ENCODE assay signal across 8 cellular contexts in genomic region chr5:77129386-77129785, GRCh38. TPM values are rescaled to one million over a fixed set of nuclear protein-coding genes. Genes with fewer than 3 reads are reported as not detected.
A peak's percentile ranks its signal among the peaks of the same experiment; 100 is the strongest.
DNase-seq lines count a peak whose midpoint lies in the region; ATAC-seq and TF ChIP-seq lines count a peak whose summit lies in the region.

No MANE protein-coding gene starts in this region.

- H3K27ac ChIP-seq in VCaP = no peak overlapping the region

- DNase-seq in Caco-2 = peak; percentile 50 to 63
- DNase-seq in HFFc6 = peak; percentile 31
- peak; percentile 50 for DNase-seq in left kidney (ENCODE audit: low read depth, low spot score)
- DNase-seq in lower leg skin (ENCODE audit: low spot score in 2 of 2) = no peak
- DNase-seq in putamen (ENCODE audit: low spot score) = no peak

- no peak for TF ChIP-seq POLR2A in lower leg skin (IDR thresholded peaks at IDR 0.05)

- ATAC-seq in esophagus mucosa = no peak
- no peak for ATAC-seq in stimulated activated memory B cell treated with anti-CD40 and anti-IgM and Interleukin-4, amounts not matched to agents 10 μg/mL and 1 μg/mL and 100 μg/mL, for 72 hours

- no peaks in the 10 kb centered on the region for H3K4me1 ChIP-seq in Caco-2

- H3K9me3 Mint-ChIP-seq in Caco-2 (ENCODE audit: unreplicated experiment) (no peaks in the 10 kb centered on the region), HFFc6 (no peaks in the 10 kb centered on the region)
- H3K9me3 Mint-ChIP-seq in stimulated activated memory B cell treated with anti-CD40 and anti-IgM and Interleukin-4, amounts not matched to agents 10 μg/mL and 1 μg/mL and 100 μg/mL, for 72 hours = no peaks in the 10 kb centered on the region

- H3K9me3 ChIP-seq in Caco-2 = no peaks in the 10 kb centered on the region

- BruUV-seq in Caco-2 (replicated peaks; lab: Mats Ljungman, UMichigan) = no TSS peak

- H3K27me3 Mint-ChIP-seq in Caco-2 (ENCODE audit: insufficient read depth, unreplicated experiment) (no peaks in the 10 kb centered on the region), HFFc6 (ENCODE audit: insufficient read depth) (peaks cover 21% of the 10 kb centered on the region)
- no peaks in the 10 kb centered on the region for H3K27me3 Mint-ChIP-seq in stimulated activated memory B cell treated with anti-CD40 and anti-IgM and Interleukin-4, amounts not matched to agents 10 μg/mL and 1 μg/mL and 100 μg/mL, for 72 hours

- peak; percentile 59 to 63 for TF ChIP-seq CTCF in Caco-2 (IDR thresholded peaks at IDR 0.05; ENCODE audit: insufficient read depth in 1 of 2, low read depth in 1 of 2, low read length in 1 of 2, severe bottlenecking in 1 of 2, unreplicated experiment in 1 of 2)
- peak; percentile 79 for TF ChIP-seq CTCF in HFFc6 (IDR thresholded peaks at IDR 0.05)
- peak; percentile 75 for TF ChIP-seq CTCF in VCaP (conservative IDR thresholded peaks at IDR 0.05)
- TF ChIP-seq CTCF in lower leg skin (IDR thresholded peaks at IDR 0.05) = no peak

- POLR2A ChIA-PET in Caco-2 (lab: Charles Lee) = no interaction called here

- H3K27me3 ChIP-seq in Caco-2 (replicated peaks; ENCODE audit: control insufficient read depth, insufficient read depth, low read length) = no peaks in the 10 kb centered on the region

- no peaks in the 10 kb centered on the region for H3K4me1 Mint-ChIP-seq in Caco-2 (ENCODE audit: low read depth, unreplicated experiment)
- H3K4me1 Mint-ChIP-seq in HFFc6 (ENCODE audit: low read depth) = peaks cover 18% of the 10 kb centered on the region
- H3K4me1 Mint-ChIP-seq in stimulated activated memory B cell treated with anti-CD40 and anti-IgM and Interleukin-4, amounts not matched to agents 10 μg/mL and 1 μg/mL and 100 μg/mL, for 72 hours = no peaks in the 10 kb centered on the region

- H3K36me3 ChIP-seq in Caco-2 (ENCODE audit: control insufficient read depth, insufficient read depth, low read length) = no peaks in the 10 kb centered on the region

- H3K4me3 ChIP-seq in Caco-2 (ENCODE audit: low read depth, low read length) (no peak overlapping the region), lower leg skin (ENCODE audit: low read depth, poor library complexity, severe bottlenecking) (no peak overlapping the region)

- intact Hi-C loops in Caco-2 (cut with micrococcal nuclease; ENCODE audit: unreplicated experiment) = loop anchor here (1.0 to 5.0 kb wide), 4 partner anchors 42 to 363 kb away; partner anchors contain the start of genes WDR41 and ZBED3
- intact Hi-C loops in lower leg skin (cut with DNase I; ENCODE audit: low total_unique reads) = no loop called here

- no peaks in the 10 kb centered on the region for H3K36me3 Mint-ChIP-seq in Caco-2 (ENCODE audit: insufficient read depth, unreplicated experiment)
- H3K36me3 Mint-ChIP-seq in HFFc6 (ENCODE audit: low read depth) = no peaks in the 10 kb centered on the region
- H3K36me3 Mint-ChIP-seq in stimulated activated memory B cell treated with anti-CD40 and anti-IgM and Interleukin-4, amounts not matched to agents 10 μg/mL and 1 μg/mL and 100 μg/mL, for 72 hours = no peaks in the 10 kb centered on the region

- H3K4me3 Mint-ChIP-seq in Caco-2 (ENCODE audit: unreplicated experiment) = no peak overlapping the region
- no peak overlapping the region for H3K4me3 Mint-ChIP-seq in HFFc6
- H3K4me3 Mint-ChIP-seq in stimulated activated memory B cell treated with anti-CD40 and anti-IgM and Interleukin-4, amounts not matched to agents 10 μg/mL and 1 μg/mL and 100 μg/mL, for 72 hours = no peak overlapping the region

- H3K27ac Mint-ChIP-seq in Caco-2 (ENCODE audit: unreplicated experiment) (no peak overlapping the region), HFFc6 (no peak overlapping the region)
- H3K27ac Mint-ChIP-seq in stimulated activated memory B cell treated with anti-CD40 and anti-IgM and Interleukin-4, amounts not matched to agents 10 μg/mL and 1 μg/mL and 100 μg/mL, for 72 hours = no peak overlapping the region

- CTCF ChIA-PET in Caco-2 (lab: Charles Lee) = interaction anchor here (0.6 to 1.5 kb wide), 4 partner anchors 261 to 363 kb away, joined by 3 to 10 read pairs (median 5); partner anchors contain the start of gene WDR41

- 74% methylated on average over 5 of the region's 5 CpGs for WGBS in lower leg skin, 2 donors

RNA-seq across cellular contexts. Expression of gene ZBED3, which starts 42.3 kb away (rescaled TPM):
- total RNA-seq in Caco-2 (2022) (38.5 and 38.8 TPM in 2 replicates), lower leg skin (1 to 10 TPM; 1.1 to 5.6 (median 3.6) TPM), esophagus mucosa (3.6 TPM)
- 1 to 10 TPM; 1.7 to 2.1 (median 1.9) TPM for total RNA-seq in HFFc6 (2021; fragmentation: NEBNext Ultra II Directional; extraction: Animal tissue kit (Norgen Biotek cat#: 25700))

Comparison
In these comparisons a context has a peak if more than half of its experiments do, and no peak if none do; other contexts are left out.
1. DNase-seq: peak in Caco-2 (2 of 2), HFFc6 (single experiment) and left kidney (single experiment); none in lower leg skin (0 of 2) and putamen (single experiment).
2. CTCF ChIP-seq: peak in Caco-2 (2 of 2), HFFc6 (single experiment) and VCaP (single experiment); none in lower leg skin (0 of 3).